ENCODE assay signal across 13 cellular contexts in the genomic region with DNA sequence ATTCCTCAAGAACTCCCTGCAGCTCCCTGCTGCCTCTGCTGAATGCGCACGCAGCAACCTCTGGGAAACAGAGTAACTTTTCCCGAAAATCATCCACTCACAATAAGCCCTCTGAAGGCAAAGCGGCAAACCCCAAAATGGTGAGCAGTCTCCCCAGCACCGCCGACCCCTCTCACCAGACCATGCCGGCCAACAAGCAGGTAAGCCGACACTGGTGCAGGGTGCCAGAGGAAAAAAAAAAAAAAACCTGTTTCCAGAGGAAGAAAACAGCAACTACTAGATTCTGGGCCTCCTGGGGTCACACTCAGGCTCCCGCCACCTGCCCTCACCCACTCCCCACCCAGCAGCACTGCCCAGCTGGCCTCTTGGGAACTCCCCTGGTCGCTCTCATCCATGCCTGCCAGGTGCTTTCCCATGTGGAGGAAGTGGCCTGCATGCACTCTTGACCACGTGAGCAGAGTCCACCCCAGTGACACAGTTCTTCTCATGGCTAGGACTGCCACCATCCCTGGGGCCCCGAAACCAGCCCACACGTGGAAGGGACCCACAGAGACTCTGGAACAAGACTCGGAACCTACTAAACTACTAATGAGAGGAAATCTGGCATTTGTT.
"Had no signal": no experiment of that assay in that cellular context is flagged by ENCODE, and none has a peak within 500 bp of the region (broad histone marks: within the 10 kb centered on the region; RNA-seq: fewer than 3 reads in every experiment).

No MANE protein-coding gene starts in this region.

- H3K27me3 Mint-ChIP-seq: dendritic cell treated with granulocyte-macrophage colony-stimulating factor and Interleukin-4, amounts not matched to agents 40 ng/mL and 50 ng/mL, for 4 days had no signal

- H3K4me3 Mint-ChIP-seq: dendritic cell treated with granulocyte-macrophage colony-stimulating factor and Interleukin-4, amounts not matched to agents 40 ng/mL and 50 ng/mL, for 4 days; nephron had no signal

- H3K9me3 Mint-ChIP-seq: dendritic cell treated with granulocyte-macrophage colony-stimulating factor and Interleukin-4, amounts not matched to agents 40 ng/mL and 50 ng/mL, for 4 days; nephron had no signal

- H3K27ac ChIP-seq: spleen had no signal

- DNase-seq: activated CD4-positive, alpha-beta T cell treated with anti-CD3 and anti-CD28 coated beads, Interleukin-2, amount 50 U/mL, for 1 hour; activated CD4-positive, CD25-positive, alpha-beta regulatory T cell; activated naive CD4-positive, alpha-beta T cell treated with anti-CD3 and anti-CD28 coated beads, Interleukin-2, amount 50 U/mL, for 16 hours; activated T-cell treated with anti-CD3 and anti-CD28 coated beads for 4 hours; effector memory CD4-positive, alpha-beta T cell; foreskin fibroblast; glutamatergic neuron; hypothalamus; kidney; spleen had no signal

- H3K27me3 ChIP-seq: spleen had no signal

- H3K4me3 ChIP-seq: spleen had no signal

- H3K27ac Mint-ChIP-seq: dendritic cell treated with granulocyte-macrophage colony-stimulating factor and Interleukin-4, amounts not matched to agents 40 ng/mL and 50 ng/mL, for 4 days; nephron had no signal

- ATAC-seq: sciatic nerve had no signal

- H3K9me3 ChIP-seq: spleen had no signal
